Comparison of ENCODE assay signal across 16 cellular contexts in the genomic region with DNA sequence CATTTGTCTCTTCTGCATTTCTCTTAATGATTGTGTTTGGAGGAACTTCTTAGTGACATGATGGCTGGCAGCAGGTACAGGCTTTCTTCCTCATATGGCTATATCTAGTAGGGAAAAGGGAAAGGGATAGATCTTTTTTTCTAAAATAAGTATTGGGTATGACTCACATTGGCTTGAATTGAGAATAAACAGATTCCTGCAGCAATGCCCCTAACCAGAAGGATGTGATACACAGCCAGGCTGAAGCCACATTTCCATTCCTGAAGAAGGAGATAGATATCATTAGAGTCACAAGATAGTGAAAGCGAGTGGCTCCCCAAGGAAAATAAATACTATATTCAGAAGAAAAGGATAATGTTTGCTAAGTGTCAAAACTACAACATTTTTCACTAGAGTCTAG.
DNase-seq lines count a peak whose midpoint lies in the region; ATAC-seq and TF ChIP-seq lines count a peak whose summit lies in the region.
"Had no signal": no experiment of that assay in that cellular context is flagged by ENCODE, and none has a peak within 500 bp of the region (broad histone marks: within the 10 kb centered on the region; RNA-seq: fewer than 3 reads in every experiment).

No MANE protein-coding gene starts in this region.

- in situ Hi-C loops in astrocyte of the spinal cord (cut with HindIII; ENCODE audit: low sequenced_read_pairs): no loop called here

- ATAC-seq in GM19023 (IDR thresholded peaks at IDR 0.05; ENCODE audit: unreplicated experiment) (no peak), HG02678 (IDR thresholded peaks at IDR 0.05; ENCODE audit: unreplicated experiment) (no peak)
- ATAC-seq: HepG2 had no signal

- H3K4me3 ChIP-seq in astrocyte of the spinal cord (ENCODE audit: low read depth, low read length) (no peak overlapping the region), lower leg skin (ENCODE audit: low read depth, poor library complexity, severe bottlenecking) (no peak overlapping the region)
- H3K4me3 ChIP-seq: GM23248, HAP-1 had no signal

- no peak for TF ChIP-seq CTCF in astrocyte of the spinal cord (IDR thresholded peaks at IDR 0.05; ENCODE audit: low read depth, low read length)
- TF ChIP-seq CTCF in lower leg skin (IDR thresholded peaks at IDR 0.05): no peak

- WGBS in lower leg skin, 2 donors: 93 to 95% methylated on average over 1 of the region's 1 CpG

- no peak for TF ChIP-seq POLR2A in lower leg skin (IDR thresholded peaks at IDR 0.05)

- intact Hi-C loops in lower leg skin (cut with DNase I; ENCODE audit: low total_unique reads): no loop called here

- peak; percentile 18 for DNase-seq in ELR (ENCODE audit: low read depth)
- DNase-seq in M059J (ENCODE audit: low read depth): peak; percentile 2
- peak; percentile 28 for DNase-seq in astrocyte of the spinal cord (ENCODE audit: low read depth, low spot score)
- peak; percentile 1 for DNase-seq in non-pigmented ciliary epithelial cell (ENCODE audit: low read depth)
- no peak for DNase-seq in lower leg skin (ENCODE audit: low spot score in 2 of 2)
- DNase-seq: ACHN; AML-193; Caco-2; CD4-positive, alpha-beta T cell; GF-D8; GM23248; KG1 had no signal

Comparison
In these comparisons a context has a peak if more than half of its experiments do, and no peak if none do; other contexts are left out.
1. DNase-seq: peak in ELR (single experiment), M059J (single experiment), astrocyte of the spinal cord (single experiment) and non-pigmented ciliary epithelial cell (single experiment); none in lower leg skin (0 of 2).